Comparison of ENCODE assay signal across 1 cellular context in the genomic region with DNA sequence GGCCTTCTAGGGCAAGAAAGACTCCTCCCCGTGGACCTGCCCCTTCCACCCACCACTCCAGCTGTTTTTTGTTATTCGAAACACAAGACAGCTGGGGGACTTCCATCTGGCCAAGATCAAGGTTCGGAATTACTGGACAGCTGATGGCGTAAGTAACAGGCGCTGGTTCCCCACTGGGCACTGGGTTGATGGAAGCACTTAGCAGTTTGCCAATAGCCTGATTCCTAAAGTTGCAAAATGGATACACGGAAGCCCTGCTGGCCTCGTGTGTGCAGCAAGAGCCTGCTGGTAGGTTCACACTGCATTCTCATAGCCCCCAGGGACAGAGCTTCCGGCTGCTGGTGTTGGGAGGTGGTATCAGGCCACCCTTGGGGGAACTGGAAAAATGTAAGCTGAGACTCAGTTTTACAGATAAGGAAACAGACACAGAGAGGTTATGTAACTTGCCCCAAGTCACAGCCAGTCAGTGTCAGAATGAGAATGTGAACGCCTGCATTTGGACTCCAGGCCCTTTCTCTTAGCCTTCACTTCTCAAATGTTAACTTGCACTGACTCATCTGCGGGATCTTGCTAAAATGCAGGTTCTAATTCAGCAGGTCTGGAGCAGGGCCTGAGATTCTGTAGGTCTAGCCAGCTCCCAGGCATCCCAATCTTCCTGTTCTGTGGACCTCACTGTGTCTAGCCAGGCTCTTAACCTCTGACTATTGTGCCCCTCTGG.
TF ChIP-seq lines count a peak whose summit lies in the region.

No MANE protein-coding gene starts in this region.

TF ChIP-seq in WTC11, 78 proteins besides CTCF, POLR2A, EP300 and RAD21 (continued from another document):
- TF ChIP-seq, protein P1, sequence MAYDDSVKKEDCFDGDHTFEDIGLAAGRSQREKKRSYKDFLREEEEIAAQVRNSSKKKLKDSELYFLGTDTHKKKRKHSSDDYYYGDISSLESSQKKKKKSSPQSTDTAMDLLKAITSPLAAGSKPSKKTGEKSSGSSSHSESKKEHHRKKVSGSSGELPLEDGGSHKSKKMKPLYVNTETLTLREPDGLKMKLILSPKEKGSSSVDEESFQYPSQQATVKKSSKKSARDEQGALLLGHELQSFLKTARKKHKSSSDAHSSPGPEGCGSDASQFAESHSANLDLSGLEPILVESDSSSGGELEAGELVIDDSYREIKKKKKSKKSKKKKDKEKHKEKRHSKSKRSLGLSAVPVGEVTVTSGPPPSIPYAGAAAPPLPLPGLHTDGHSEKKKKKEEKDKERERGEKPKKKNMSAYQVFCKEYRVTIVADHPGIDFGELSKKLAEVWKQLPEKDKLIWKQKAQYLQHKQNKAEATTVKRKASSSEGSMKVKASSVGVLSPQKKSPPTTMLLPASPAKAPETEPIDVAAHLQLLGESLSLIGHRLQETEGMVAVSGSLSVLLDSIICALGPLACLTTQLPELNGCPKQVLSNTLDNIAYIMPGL (CRISPR knock-in tag; IDR thresholded peaks at IDR 0.05) = no peak
